Comparison of ENCODE assay signal across 8 cellular contexts in the genomic region with DNA sequence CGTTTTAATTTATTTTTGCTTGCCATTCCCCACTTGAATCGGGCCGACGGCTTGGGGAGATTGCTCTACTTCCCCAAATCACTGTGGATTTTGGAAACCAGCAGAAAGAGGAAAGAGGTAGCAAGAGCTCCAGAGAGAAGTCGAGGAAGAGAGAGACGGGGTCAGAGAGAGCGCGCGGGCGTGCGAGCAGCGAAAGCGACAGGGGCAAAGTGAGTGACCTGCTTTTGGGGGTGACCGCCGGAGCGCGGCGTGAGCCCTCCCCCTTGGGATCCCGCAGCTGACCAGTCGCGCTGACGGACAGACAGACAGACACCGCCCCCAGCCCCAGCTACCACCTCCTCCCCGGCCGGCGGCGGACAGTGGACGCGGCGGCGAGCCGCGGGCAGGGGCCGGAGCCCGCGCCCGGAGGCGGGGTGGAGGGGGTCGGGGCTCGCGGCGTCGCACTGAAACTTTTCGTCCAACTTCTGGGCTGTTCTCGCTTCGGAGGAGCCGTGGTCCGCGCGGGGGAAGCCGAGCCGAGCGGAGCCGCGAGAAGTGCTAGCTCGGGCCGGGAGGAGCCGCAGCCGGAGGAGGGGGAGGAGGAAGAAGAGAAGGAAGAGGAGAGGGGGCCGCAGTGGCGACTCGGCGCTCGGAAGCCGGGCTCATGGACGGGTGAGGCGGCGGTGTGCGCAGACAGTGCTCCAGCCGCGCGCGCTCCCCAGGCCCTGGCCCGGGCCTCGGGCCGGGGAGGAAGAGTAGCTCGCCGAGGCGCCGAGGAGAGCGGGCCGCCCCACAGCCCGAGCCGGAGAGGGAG. TPM values are rescaled to one million over a fixed set of nuclear protein-coding genes. Genes with fewer than 3 reads are reported as not detected.
DNase-seq lines count a peak whose midpoint lies in the region; FAIRE-seq and TF ChIP-seq lines count a peak whose summit lies in the region.

No MANE protein-coding gene starts in this region.

- H3K9me3 ChIP-seq in BE2C (no peaks in the 10 kb centered on the region), OCI-LY1 (ENCODE audit: low read length) (no peaks in the 10 kb centered on the region)

- peak overlapping the region; percentile 84 for H3K4me2 ChIP-seq in OCI-LY1 (ENCODE audit: low read length)

- TF ChIP-seq POLR2A in H54 (IDR thresholded peaks at IDR 0.05; ENCODE audit: low read depth, low read length) = peak; percentile 64; the same call in 1 of the 2 replicates

- peaks cover 44% of the 10 kb centered on the region for H3K36me3 ChIP-seq in BE2C
- H3K36me3 ChIP-seq in OCI-LY1 (ENCODE audit: insufficient read depth, low read length) = peaks cover 1% of the 10 kb centered on the region; the same call in 1 of the 2 replicates

- DNase-seq in BE2C (peak; percentile 46), H54 (ENCODE audit: insufficient read length, low spot score) (peak; percentile 89), foreskin melanocyte (peak; percentile 36), nephron progenitor cell (peak; percentile 72), urothelium cell line (ENCODE audit: low spot score) (peak; percentile 54), HTR-8/SVneo (ENCODE audit: insufficient read length, low spot score) (no peak)
- DNase-seq in activated naive CD4-positive, alpha-beta T cell treated with anti-CD3 and anti-CD28 coated beads, Interleukin-2, amount 10 ng/mL, durations not matched to agents 7 days and 5 days = peak; percentile 65

- peaks cover 13% of the 10 kb centered on the region for H3K36me3 Mint-ChIP-seq in activated naive CD4-positive, alpha-beta T cell treated with anti-CD3 and anti-CD28 coated beads, Interleukin-2, amount 10 ng/mL, durations not matched to agents 7 days and 5 days
- no peaks in the 10 kb centered on the region for H3K36me3 Mint-ChIP-seq in nephron progenitor cell (ENCODE audit: low read depth)

- H3K4me3 ChIP-seq in BE2C (ENCODE audit: low read depth, low read length) (peak overlapping the region; percentile 98), OCI-LY1 (ENCODE audit: low read depth, low read length, poor library complexity, severe bottlenecking) (peak overlapping the region; percentile 74)

- H3K27me3 ChIP-seq in BE2C = no peaks in the 10 kb centered on the region
- H3K27me3 ChIP-seq in OCI-LY1 (ENCODE audit: insufficient read depth, low read length) = no peaks in the 10 kb centered on the region

- peaks cover 19% of the 10 kb centered on the region for H3K4me1 ChIP-seq in BE2C
- peaks cover 32% of the 10 kb centered on the region for H3K4me1 ChIP-seq in OCI-LY1 (ENCODE audit: insufficient read depth, low read length, severe bottlenecking)

- H3K27ac ChIP-seq in OCI-LY1 (ENCODE audit: low read depth, low read length, poor library complexity, severe bottlenecking) = peak overlapping the region; percentile 56

- H3K27me3 Mint-ChIP-seq in activated naive CD4-positive, alpha-beta T cell treated with anti-CD3 and anti-CD28 coated beads, Interleukin-2, amount 10 ng/mL, durations not matched to agents 7 days and 5 days = peaks cover 26% of the 10 kb centered on the region
- peaks cover 5% of the 10 kb centered on the region for H3K27me3 Mint-ChIP-seq in nephron progenitor cell (ENCODE audit: low read depth, poor library complexity)

- H3K9me2 ChIP-seq in OCI-LY1 (ENCODE audit: low read depth, low read length) = no peaks in the 10 kb centered on the region

- H2AFZ ChIP-seq in OCI-LY1 (ENCODE audit: low read length) = no peak overlapping the region

- H4K20me1 ChIP-seq in OCI-LY1 (ENCODE audit: insufficient read depth, low read length) = no peaks in the 10 kb centered on the region

- H3K9ac ChIP-seq in OCI-LY1 (ENCODE audit: low read length) = peak overlapping the region; percentile 70

- TF ChIP-seq CTCF in BE2C (IDR thresholded peaks at IDR 0.05; ENCODE audit: low read depth, low read length) = no peak
- no peak for TF ChIP-seq CTCF in OCI-LY1 (IDR thresholded peaks at IDR 0.05; ENCODE audit: low read length)
- no peak for TF ChIP-seq CTCF in nephron progenitor cell (IDR thresholded peaks at IDR 0.05)

- H3K4me1 Mint-ChIP-seq in activated naive CD4-positive, alpha-beta T cell treated with anti-CD3 and anti-CD28 coated beads, Interleukin-2, amount 10 ng/mL, durations not matched to agents 7 days and 5 days = peaks cover 37% of the 10 kb centered on the region
- peaks cover 68% of the 10 kb centered on the region for H3K4me1 Mint-ChIP-seq in nephron progenitor cell

- no peaks in the 10 kb centered on the region for H3K9me3 Mint-ChIP-seq in activated naive CD4-positive, alpha-beta T cell treated with anti-CD3 and anti-CD28 coated beads, Interleukin-2, amount 10 ng/mL, durations not matched to agents 7 days and 5 days
- no peaks in the 10 kb centered on the region for H3K9me3 Mint-ChIP-seq in nephron progenitor cell

- CTCF ChIA-PET in activated naive CD4-positive, alpha-beta T cell treated with anti-CD3 and anti-CD28 coated beads, Interleukin-2, amount 10 ng/mL, durations not matched to agents 7 days and 5 days (lab: Charles Lee) = interaction anchor here (0.7 to 4.5 kb wide), 15 partner anchors 7 to 329 kb away, joined by 3 to 69 read pairs (median 4); no protein-coding TSS in a partner anchor

- H3K27ac Mint-ChIP-seq in activated naive CD4-positive, alpha-beta T cell treated with anti-CD3 and anti-CD28 coated beads, Interleukin-2, amount 10 ng/mL, durations not matched to agents 7 days and 5 days = peak overlapping the region; percentile 88
- peak overlapping the region; percentile 94 for H3K27ac Mint-ChIP-seq in nephron progenitor cell

- H3K79me2 ChIP-seq in OCI-LY1 (ENCODE audit: insufficient read depth, low read length) = no peaks in the 10 kb centered on the region

- no peak for FAIRE-seq in H54 (lab: Jason Lieb, UNC)
- FAIRE-seq in urothelium cell line (lab: Jason Lieb, UNC) = no peak
- no peak for FAIRE-seq in HTR-8/SVneo (lab: Jason Lieb, UNC)

- peak overlapping the region; percentile 96 for H3K4me3 Mint-ChIP-seq in activated naive CD4-positive, alpha-beta T cell treated with anti-CD3 and anti-CD28 coated beads, Interleukin-2, amount 10 ng/mL, durations not matched to agents 7 days and 5 days
- H3K4me3 Mint-ChIP-seq in nephron progenitor cell = peak overlapping the region; percentile 97

- no peaks in the 10 kb centered on the region for H3F3A ChIP-seq in OCI-LY1 (ENCODE audit: insufficient read depth, low read length)

RNA-seq across cellular contexts. Expression of gene VEGFA, which starts 0.6 kb away (rescaled TPM):
- polyA plus RNA-seq in BE2C (2012; ENCODE audit: insufficient read depth, insufficient read length, low read depth) = 154 TPM
